ENCODE assay signal across 9 cellular contexts in the genomic region with DNA sequence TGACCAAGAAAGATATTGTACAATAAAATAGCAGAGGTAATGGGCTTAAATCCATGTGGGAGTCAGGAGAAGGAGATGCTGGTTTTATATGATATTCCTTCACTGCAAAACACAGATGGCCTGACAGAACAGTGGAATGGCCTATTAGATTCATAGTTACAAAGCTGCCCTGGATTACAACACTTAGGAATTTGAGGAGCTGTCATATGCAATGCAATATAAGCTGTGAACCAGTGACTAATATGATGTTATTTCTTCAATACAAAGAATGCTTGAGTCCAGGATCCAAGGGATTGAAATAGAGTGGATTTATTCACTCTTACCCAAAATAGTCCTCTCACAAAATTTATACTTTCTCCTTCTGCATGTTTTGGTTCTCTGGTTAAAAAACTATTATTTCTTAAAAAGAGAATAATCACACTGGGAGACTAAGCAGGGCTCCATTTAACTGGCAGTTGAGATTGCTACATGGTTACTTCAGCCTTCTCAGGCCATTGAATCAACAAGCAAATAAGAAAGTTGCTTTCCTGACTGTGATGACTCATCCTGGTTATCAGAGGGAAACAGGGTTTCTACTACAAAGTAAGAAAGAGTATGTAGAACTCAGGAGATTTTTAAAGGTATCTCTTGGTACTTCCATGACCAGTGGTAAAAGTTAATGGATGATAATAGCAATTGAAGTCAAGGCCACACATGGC.
DNase-seq lines count a peak whose midpoint lies in the region; FAIRE-seq lines count a peak whose summit lies in the region.
"Had no signal": no experiment of that assay in that cellular context is flagged by ENCODE, and none has a peak within 500 bp of the region (broad histone marks: within the 10 kb centered on the region; RNA-seq: fewer than 3 reads in every experiment).

No MANE protein-coding gene starts in this region.

- peak; percentile 60 for FAIRE-seq in islet of Langerhans (lab: Jason Lieb, UNC)

- DNase-seq in COLO829 (ENCODE audit: low spot score) (peak; percentile 34), HPDE6-E6E7 (ENCODE audit: extremely low spot score) (peak; percentile 47), amniotic epithelial cell (ENCODE audit: low read depth) (peak; percentile 90), NCI-H1092 (lab: John Stamatoyannopoulos, UW) (no peak), occipital lobe (lab: John Stamatoyannopoulos, UW) (no peak)
- DNase-seq in activated CD4-positive, CD25-positive, alpha-beta regulatory T cell (lab: John Stamatoyannopoulos, UW): no peak
- no peak for DNase-seq in stimulated activated CD4-positive, alpha-beta T cell treated with anti-CD3 and anti-CD28 coated beads, Interleukin-4, amount 100 ng/mL, for 4 hours
- DNase-seq: aorta had no signal

Comparison
In these comparisons a context has a peak if more than half of its experiments do, and no peak if none do; other contexts are left out.
1. DNase-seq: peak in COLO829 (single experiment), HPDE6-E6E7 (single experiment) and amniotic epithelial cell (single experiment); none in activated CD4-positive, CD25-positive, alpha-beta regulatory T cell (0 of 4), NCI-H1092 (single experiment), occipital lobe (single experiment) and stimulated activated CD4-positive, alpha-beta T cell treated with anti-CD3 and anti-CD28 coated beads, Interleukin-4, amount 100 ng/mL, for 4 hours (0 of 2).